In genomic region chr9:130039504-130040147, GRCh38 we compare ENCODE assay signal across 8 cellular contexts. TPM values are rescaled to one million over a fixed set of nuclear protein-coding genes. Genes with fewer than 3 reads are reported as not detected.
DNase-seq lines count a peak whose midpoint lies in the region; ATAC-seq and TF ChIP-seq lines count a peak whose summit lies in the region.

No MANE protein-coding gene starts in this region.

- no peak overlapping the region for H3K9ac ChIP-seq in endodermal cell (ENCODE audit: extremely low read depth, low read length, poor library complexity, severe bottlenecking)

- no peaks in the 10 kb centered on the region for H3K4me1 ChIP-seq in endodermal cell (ENCODE audit: control insufficient read depth, insufficient read depth, low read length)
- H3K4me1 ChIP-seq in transverse colon: peaks cover 8 to 61% (median 30%) of the 10 kb centered on the region in 4 donors

- TF ChIP-seq CTCF in endodermal cell (conservative IDR thresholded peaks at IDR 0.05) (peak; percentile 45), transverse colon (IDR thresholded peaks at IDR 0.05) (no peak)

- peaks cover 3% of the 10 kb centered on the region for H3K27me3 Mint-ChIP-seq in activated naive CD4-positive, alpha-beta T cell treated with anti-CD3 and anti-CD28 coated beads, Interleukin-2, amount 10 ng/mL, durations not matched to agents 7 days and 5 days
- peaks cover 5% of the 10 kb centered on the region for H3K27me3 Mint-ChIP-seq in endodermal cell (ENCODE audit: insufficient read depth)

- CTCF ChIA-PET in activated naive CD4-positive, alpha-beta T cell treated with anti-CD3 and anti-CD28 coated beads, Interleukin-2, amount 10 ng/mL, durations not matched to agents 7 days and 5 days (lab: Charles Lee): interaction anchor here (0.6 to 4.3 kb wide), 10 partner anchors 9 to 211 kb away, joined by 3 to 27 read pairs (median 4); partner anchors contain the start of gene GPR107
- CTCF ChIA-PET in HEK293T (lab: Yijun Ruan, JAX): no interaction called here

- no peak for ATAC-seq in HG02610 (IDR thresholded peaks at IDR 0.05; ENCODE audit: unreplicated experiment)

- 94 to 100% methylated on average over 4 to 6 of the region's 6 CpGs for WGBS in endodermal cell (ENCODE audit: insufficient coverage in 1 of 2, insufficient read length in 1 of 2), 2 experiments
- WGBS in transverse colon (ENCODE audit: low coverage in 1 of 2), 2 donors: 52 to 59% methylated on average over 4 to 6 of the region's 6 CpGs

- H3K4me3 Mint-ChIP-seq in activated naive CD4-positive, alpha-beta T cell treated with anti-CD3 and anti-CD28 coated beads, Interleukin-2, amount 10 ng/mL, durations not matched to agents 7 days and 5 days: peak overlapping the region; percentile 99
- H3K4me3 Mint-ChIP-seq in endodermal cell: no peak overlapping the region

- DNase-seq in activated naive CD4-positive, alpha-beta T cell treated with anti-CD3 and anti-CD28 coated beads, Interleukin-2, amount 10 ng/mL, durations not matched to agents 7 days and 5 days: peak; percentile 58
- DNase-seq in activated naive CD4-positive, alpha-beta T cell treated with Interleukin-2 at 50 U/mL for 16 hours: no peak
- DNase-seq in NOMO-1 treated with DMSO at 0.1 percent for 48 hours (lab: John Stamatoyannopoulos, UW; ENCODE audit: unreplicated experiment) (peak; percentile 78), endodermal cell (no peak), transverse colon (no peak), HEK293T (ENCODE audit: extremely low spot score) (no peak), NCI-H1694 (lab: John Stamatoyannopoulos, UW) (no peak)

- peaks cover 74% of the 10 kb centered on the region for H3K4me1 Mint-ChIP-seq in activated naive CD4-positive, alpha-beta T cell treated with anti-CD3 and anti-CD28 coated beads, Interleukin-2, amount 10 ng/mL, durations not matched to agents 7 days and 5 days
- peaks cover 9% of the 10 kb centered on the region for H3K4me1 Mint-ChIP-seq in endodermal cell

- intact Hi-C loops in transverse colon (cut with DNase I; ENCODE audit: low total_unique reads): loop anchor here (5.0 kb wide), 1 partner anchor 92 kb away; no protein-coding TSS in a partner anchor

- H3K36me3 Mint-ChIP-seq in activated naive CD4-positive, alpha-beta T cell treated with anti-CD3 and anti-CD28 coated beads, Interleukin-2, amount 10 ng/mL, durations not matched to agents 7 days and 5 days: peaks cover 34% of the 10 kb centered on the region
- peaks cover 2% of the 10 kb centered on the region for H3K36me3 Mint-ChIP-seq in endodermal cell (ENCODE audit: low read depth)

- H3K9me3 ChIP-seq in endodermal cell (ENCODE audit: control insufficient read depth, low read length) (no peaks in the 10 kb centered on the region), transverse colon (no peaks in the 10 kb centered on the region)

- TF ChIP-seq POLR2A in transverse colon (IDR thresholded peaks at IDR 0.05): no peak

- no peaks in the 10 kb centered on the region for H3K9me3 Mint-ChIP-seq in activated naive CD4-positive, alpha-beta T cell treated with anti-CD3 and anti-CD28 coated beads, Interleukin-2, amount 10 ng/mL, durations not matched to agents 7 days and 5 days
- H3K9me3 Mint-ChIP-seq in endodermal cell: no peaks in the 10 kb centered on the region

- in situ Hi-C loops in transverse colon (cut with MboI; ENCODE audit: low pct_ligation_motif_present in 1 of 4, low pct_unique_long_range_greater_than_20kb in 1 of 4, low sequenced_read_pairs in 3 of 4): loop anchor here in 3 of 4 donors (10.0 to 25.0 kb wide), 2 partner anchors 145 to 152 kb away; no protein-coding TSS in a partner anchor

- H3K27me3 ChIP-seq in endodermal cell (ENCODE audit: control insufficient read depth, insufficient read depth, low read length, poor library complexity, severe bottlenecking) (no peaks in the 10 kb centered on the region), transverse colon (no peaks in the 10 kb centered on the region)

- H3K27ac Mint-ChIP-seq in activated naive CD4-positive, alpha-beta T cell treated with anti-CD3 and anti-CD28 coated beads, Interleukin-2, amount 10 ng/mL, durations not matched to agents 7 days and 5 days: peak overlapping the region; percentile 98
- H3K27ac Mint-ChIP-seq in endodermal cell: no peak overlapping the region

- H3K27ac ChIP-seq in endodermal cell (ENCODE audit: low read depth, low read length): no peak overlapping the region
- H3K27ac ChIP-seq in transverse colon: peak overlapping the region; percentile 92 to 100 (median 97)

- H3K36me3 ChIP-seq in endodermal cell (ENCODE audit: control insufficient read depth, insufficient read depth, low read length) (no peaks in the 10 kb centered on the region), transverse colon (no peaks in the 10 kb centered on the region)

- H3K4me3 ChIP-seq in endodermal cell (ENCODE audit: low read length) (no peak overlapping the region), transverse colon (peak overlapping the region in 2 of 4 donors; percentile 5 to 72)

- no peak for TF ChIP-seq EP300 in transverse colon (IDR thresholded peaks at IDR 0.05; ENCODE audit: low read depth)

- POLR2A ChIA-PET in HEK293T (lab: Yijun Ruan, JAX): interaction anchor here (1.2 kb wide), 2 partner anchors 14 to 205 kb away, joined by 3 read pairs; partner anchors contain the start of gene GPR107

TF ChIP-seq in HEK293T, 16 proteins besides CTCF, POLR2A, EP300 and RAD21:
- TF ChIP-seq NFRKB (IDR thresholded peaks at IDR 0.05) (no peak), LEF1 (IDR thresholded peaks at IDR 0.05; ENCODE audit: borderline replicate concordance) (no peak), ZNF384 (IDR thresholded peaks at IDR 0.05) (no peak), FOXK2 (IDR thresholded peaks at IDR 0.05) (no peak), FOXM1 (IDR thresholded peaks at IDR 0.05; ENCODE audit: borderline replicate concordance) (no peak), ELF4 (IDR thresholded peaks at IDR 0.05) (no peak), FOXA1 (IDR thresholded peaks at IDR 0.05) (no peak), SP1 (IDR thresholded peaks at IDR 0.05) (no peak), TARDBP (IDR thresholded peaks at IDR 0.05) (no peak), L3MBTL2 (conservative IDR thresholded peaks at IDR 0.05) (no peak), BHLHE40 (IDR thresholded peaks at IDR 0.05; ENCODE audit: borderline replicate concordance) (no peak), ARNT (IDR thresholded peaks at IDR 0.05) (no peak), CTBP1 (IDR thresholded peaks at IDR 0.05; ENCODE audit: borderline replicate concordance) (no peak), SUZ12 (IDR thresholded peaks at IDR 0.05) (no peak), HDGF (IDR thresholded peaks at IDR 0.05; ENCODE audit: borderline replicate concordance) (no peak), PKNOX1 (IDR thresholded peaks at IDR 0.05) (no peak)

RNA-seq across cellular contexts. Expression of gene FNBP1, which starts 3.4 kb away (rescaled TPM):
- total RNA-seq in endodermal cell (10 to 100 TPM; 41.4 to 43.3 TPM), transverse colon (100 to 1,000 TPM in 1 of 4 donors, 10 to 100 TPM in 3; 38.5 to 114 (median 62.9) TPM)
- polyA plus RNA-seq in endodermal cell (2013, experiment 1 of 2): 23.4 TPM
- polyA plus RNA-seq in endodermal cell (2013, experiment 2 of 2): 27.2 TPM

RNA-seq across cellular contexts. Expression of gene GPR107, which starts 14.1 kb away (rescaled TPM):
- total RNA-seq in endodermal cell: 10 to 100 TPM; 50.7 to 62.0 TPM
- polyA plus RNA-seq in endodermal cell (2013, experiment 1 of 2): 42.7 TPM
- polyA plus RNA-seq in endodermal cell (2013, experiment 2 of 2): 40.5 TPM
- total RNA-seq in transverse colon: 10 to 100 TPM; 25.7 to 33.7 (median 32.7) TPM

Comparison
In these comparisons a context has a peak if more than half of its experiments do, and no peak if none do; other contexts are left out.
1. DNase-seq: peak in activated naive CD4-positive, alpha-beta T cell treated with anti-CD3 and anti-CD28 coated beads, Interleukin-2, amount 10 ng/mL, durations not matched to agents 7 days and 5 days (single experiment) and NOMO-1 treated with DMSO at 0.1 percent for 48 hours (single experiment); none in activated naive CD4-positive, alpha-beta T cell treated with Interleukin-2 at 50 U/mL for 16 hours (single experiment), endodermal cell (single experiment), transverse colon (single experiment), HEK293T (single experiment) and NCI-H1694 (single experiment).